29 cellular contexts compared by ENCODE assay signal in genomic region chr5:158785397-158785796, GRCh38.
DNase-seq lines count a peak whose midpoint lies in the region; ATAC-seq, FAIRE-seq and TF ChIP-seq lines count a peak whose summit lies in the region.
"Had no signal": no experiment of that assay in that cellular context is flagged by ENCODE, and none has a peak within 500 bp of the region (broad histone marks: within the 10 kb centered on the region; RNA-seq: fewer than 3 reads in every experiment).

No MANE protein-coding gene starts in this region.

- no peak for TF ChIP-seq CTCF in heart right ventricle (IDR thresholded peaks at IDR 0.05)
- TF ChIP-seq CTCF in astrocyte (IDR thresholded peaks at IDR 0.05; ENCODE audit: insufficient read depth, low read depth, low read length): no peak
- no peak for TF ChIP-seq CTCF in vagina (IDR thresholded peaks at IDR 0.05)

- H3K4me1 Mint-ChIP-seq in astrocyte (ENCODE audit: low read depth, unreplicated experiment): no peaks in the 10 kb centered on the region
- H3K4me1 Mint-ChIP-seq: mesothelial cell of epicardium, natural killer cell had no signal

- no peaks in the 10 kb centered on the region for H4K20me1 ChIP-seq in astrocyte (ENCODE audit: insufficient read depth, low read length)

- peaks cover 4% of the 10 kb centered on the region for H3K27me3 Mint-ChIP-seq in astrocyte (ENCODE audit: low read depth, unreplicated experiment)

- H3K9ac ChIP-seq in astrocyte (ENCODE audit: low read length): no peak overlapping the region

- H3K4me2 ChIP-seq in astrocyte (ENCODE audit: low read length): no peak overlapping the region

- no peak overlapping the region for H3K4me3 ChIP-seq in heart right ventricle
- H3K4me3 ChIP-seq in astrocyte (ENCODE audit: insufficient read depth, low read depth, low read length): no peak overlapping the region
- no peak overlapping the region for H3K4me3 ChIP-seq in vagina
- H3K4me3 ChIP-seq: cardiac muscle cell, pancreas, transverse colon had no signal

- H3K9me3 ChIP-seq in heart right ventricle: no peaks in the 10 kb centered on the region
- H3K9me3 ChIP-seq in astrocyte (ENCODE audit: insufficient read depth, low read depth, low read length): no peaks in the 10 kb centered on the region
- H3K9me3 ChIP-seq in vagina: no peaks in the 10 kb centered on the region
- H3K9me3 ChIP-seq: pancreas, transverse colon had no signal

- H3K36me3 ChIP-seq in heart right ventricle (peaks cover 0 to 6% (median 0%) of the 10 kb centered on the region in 9 donors), astrocyte (ENCODE audit: insufficient read depth, low read length) (no peaks in the 10 kb centered on the region), vagina (no peaks in the 10 kb centered on the region)
- H3K36me3 ChIP-seq: cardiac muscle cell, pancreas, transverse colon had no signal

- H3K4me1 ChIP-seq in heart right ventricle: peaks cover 0 to 24% (median 5%) of the 10 kb centered on the region in 9 donors
- H3K4me1 ChIP-seq in astrocyte (ENCODE audit: insufficient read depth, low read length): no peaks in the 10 kb centered on the region
- H3K4me1 ChIP-seq in vagina: no peaks in the 10 kb centered on the region
- H3K4me1 ChIP-seq: pancreas, transverse colon had no signal

- intact Hi-C loops in Right ventricle myocardium superior (cut with DNase I) (no loop called here), heart right ventricle (cut with DNase I) (no loop called here), left ventricle myocardium superior (cut with micrococcal nuclease) (no loop called here), vagina (cut with DNase I) (no loop called here)

- DNase-seq in Right ventricle myocardium superior: no peak
- DNase-seq in heart right ventricle: no peak
- DNase-seq in astrocyte (ENCODE audit: low read depth): no peak
- DNase-seq in left ventricle myocardium superior: no peak
- no peak for DNase-seq in vagina (ENCODE audit: extremely low spot score in 2 of 2)
- DNase-seq: activated CD4-positive, alpha-beta T cell treated with anti-CD3 and anti-CD28 coated beads for 4 hours; activated naive CD4-positive, alpha-beta T cell; activated T-cell treated with anti-CD3 and anti-CD28 coated beads, Interleukin-2, amount 50 U/mL, for 48 hours; C1 segment of cervical spinal cord; DND-41; foreskin fibroblast; H7; hippocampal formation; natural killer cell; NCI-H187; NCI-H526 treated with DMSO at 0.1 percent for 48 hours; pancreas; T-helper 2 cell; transverse colon had no signal

- peak; percentile 74 for FAIRE-seq in astrocyte (lab: Jason Lieb, UNC)
- FAIRE-seq: A204.1, HTR-8/SVneo, pancreas had no signal

- H3K36me3 Mint-ChIP-seq in astrocyte (ENCODE audit: low read depth, unreplicated experiment): no peaks in the 10 kb centered on the region
- H3K36me3 Mint-ChIP-seq: mesothelial cell of epicardium, natural killer cell had no signal

- no peak for TF ChIP-seq POLR2A in vagina (IDR thresholded peaks at IDR 0.05)

- H3K9me3 Mint-ChIP-seq in astrocyte (ENCODE audit: unreplicated experiment): no peaks in the 10 kb centered on the region
- H3K9me3 Mint-ChIP-seq: mesothelial cell of epicardium; stimulated activated naive CD8-positive, alpha-beta T cell treated with anti-CD3 and anti-CD28 coated beads, Interleukin-15, Interleukin-2, amounts not matched to agents 100 ng/mL and 50 ng/mL, for 24 hours had no signal

- H2AFZ ChIP-seq in astrocyte (ENCODE audit: low read depth, low read length): no peak overlapping the region

- peak; percentile 63 for ATAC-seq in Right ventricle myocardium superior (ENCODE audit: poor library complexity)
- no peak for ATAC-seq in heart right ventricle
- peak; percentile 51 for ATAC-seq in left ventricle myocardium superior
- no peak for ATAC-seq in GM21786 (IDR thresholded peaks at IDR 0.05; ENCODE audit: unreplicated experiment)
- no peak for ATAC-seq in GM18519 (IDR thresholded peaks at IDR 0.05; ENCODE audit: low FRiP score, unreplicated experiment)
- ATAC-seq in GM21423 (IDR thresholded peaks at IDR 0.05; ENCODE audit: unreplicated experiment): no peak
- ATAC-seq: left lobe of liver, natural killer cell, pancreas, SK-N-SH treated with all-trans-retinoic acid at 6 μM for 48 hours had no signal

- no peaks in the 10 kb centered on the region for H3K79me2 ChIP-seq in astrocyte (ENCODE audit: insufficient read depth, low read length)

- H3K27ac Mint-ChIP-seq in astrocyte (ENCODE audit: unreplicated experiment): no peak overlapping the region
- H3K27ac Mint-ChIP-seq: mesothelial cell of epicardium; natural killer cell; stimulated activated naive CD8-positive, alpha-beta T cell treated with anti-CD3 and anti-CD28 coated beads, Interleukin-15, Interleukin-2, amounts not matched to agents 100 ng/mL and 50 ng/mL, for 24 hours had no signal

- 58 to 63% methylated on average over 2 of the region's 2 CpGs for WGBS in heart right ventricle, 2 donors

- H3K4me3 Mint-ChIP-seq in astrocyte (ENCODE audit: unreplicated experiment): no peak overlapping the region
- H3K4me3 Mint-ChIP-seq: mesothelial cell of epicardium; natural killer cell; stimulated activated naive CD8-positive, alpha-beta T cell treated with anti-CD3 and anti-CD28 coated beads, Interleukin-15, Interleukin-2, amounts not matched to agents 100 ng/mL and 50 ng/mL, for 24 hours had no signal

- no peaks in the 10 kb centered on the region for H3K27me3 ChIP-seq in heart right ventricle
- no peaks in the 10 kb centered on the region for H3K27me3 ChIP-seq in astrocyte (ENCODE audit: insufficient read depth, low read length)
- no peaks in the 10 kb centered on the region for H3K27me3 ChIP-seq in vagina
- H3K27me3 ChIP-seq: cardiac muscle cell, pancreas, transverse colon had no signal

- H3K27ac ChIP-seq in heart right ventricle (peak overlapping the region in 4 of 10 donors; percentile 11 to 55 (median 21)), astrocyte (ENCODE audit: low read depth, low read length) (no peak overlapping the region), vagina (peak overlapping the region; percentile 30)
- H3K27ac ChIP-seq: cardiac muscle cell, pancreas, transverse colon had no signal

Comparison
In these comparisons a context has a peak if more than half of its experiments do, and no peak if none do; other contexts are left out.
1. ATAC-seq: peak in Right ventricle myocardium superior (single experiment) and left ventricle myocardium superior (single experiment); none in heart right ventricle (0 of 8), GM21786 (single experiment), GM18519 (single experiment) and GM21423 (single experiment).